7 cellular contexts compared by ENCODE assay signal in the genomic region with DNA sequence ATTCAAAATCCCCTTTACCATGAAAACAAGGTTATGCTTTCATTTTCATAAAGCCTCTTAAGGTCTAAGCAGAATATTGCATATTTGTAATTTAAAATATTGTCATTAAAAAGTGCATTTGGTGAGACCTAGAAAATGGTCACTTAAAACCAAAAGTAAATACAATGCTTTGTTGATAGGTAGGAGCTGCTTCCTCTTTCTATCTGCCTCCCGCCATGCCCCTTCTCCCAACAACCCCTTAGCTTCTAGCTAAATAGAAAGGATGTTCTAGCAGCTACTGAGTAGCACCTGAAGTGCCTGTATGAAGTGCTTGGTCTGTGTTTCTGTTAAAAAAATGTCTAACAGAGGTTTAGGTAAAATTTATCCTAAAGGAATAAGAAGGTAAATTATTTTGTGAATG.
ATAC-seq lines count a peak whose summit lies in the region.

No MANE protein-coding gene starts in this region.

- ATAC-seq in GM18519 (IDR thresholded peaks at IDR 0.05; ENCODE audit: low FRiP score, unreplicated experiment) = peak; percentile 65
- peak; percentile 83 for ATAC-seq in GM19324 (IDR thresholded peaks at IDR 0.05; ENCODE audit: low FRiP score, unreplicated experiment)
- peak; percentile 68 for ATAC-seq in GM21423 (IDR thresholded peaks at IDR 0.05; ENCODE audit: unreplicated experiment)
- peak; percentile 82 for ATAC-seq in HG02588 (IDR thresholded peaks at IDR 0.05; ENCODE audit: unreplicated experiment)
- ATAC-seq in HG03025 (IDR thresholded peaks at IDR 0.05; ENCODE audit: low FRiP score, unreplicated experiment) = peak; percentile 79
- peak; percentile 55 for ATAC-seq in HG03196 (IDR thresholded peaks at IDR 0.05; ENCODE audit: unreplicated experiment)
- ATAC-seq in HG03565 (IDR thresholded peaks at IDR 0.05; ENCODE audit: unreplicated experiment) = peak; percentile 59

Comparison
In these comparisons a context has a peak if more than half of its experiments do, and no peak if none do; other contexts are left out.
1. Peak in every context shown above with its lines: ATAC-seq.